ENCODE assay signal across 15 cellular contexts in the genomic region with DNA sequence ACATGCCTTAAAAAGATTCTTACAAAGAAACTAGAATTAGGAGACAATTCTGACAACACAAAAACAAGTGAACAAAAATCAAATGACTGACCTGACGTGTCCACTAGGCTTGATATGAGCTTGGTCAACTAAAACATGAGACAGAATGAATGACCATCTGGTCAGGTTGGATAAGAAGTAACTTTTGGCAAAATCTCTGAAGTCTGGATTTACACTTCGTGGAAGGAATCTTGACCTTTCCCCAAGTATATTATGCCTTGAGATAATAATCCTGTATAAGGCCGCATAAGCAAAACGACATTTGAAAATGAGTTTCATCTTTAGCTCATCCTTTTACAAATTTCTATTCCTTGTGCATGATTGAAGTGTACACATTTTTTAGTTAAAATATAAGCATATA.
"Had no signal": no experiment of that assay in that cellular context is flagged by ENCODE, and none has a peak within 500 bp of the region (broad histone marks: within the 10 kb centered on the region; RNA-seq: fewer than 3 reads in every experiment).

No MANE protein-coding gene starts in this region.

- H3K4me2 ChIP-seq: hepatocyte had no signal

- H2AFZ ChIP-seq: hepatocyte had no signal

- H3K4me1 ChIP-seq: foreskin keratinocyte, testis, upper lobe of right lung, vagina had no signal

- H3K4me3 ChIP-seq: hepatocyte, mucosa of descending colon, right atrium auricular region, tibial nerve, upper lobe of right lung, vagina had no signal

- H3K27me3 ChIP-seq: hepatocyte, right atrium auricular region, testis, vagina had no signal

- H3K9me3 ChIP-seq: mucosa of descending colon, right atrium auricular region, testis, upper lobe of right lung, vagina had no signal

- H3K79me2 ChIP-seq: hepatocyte had no signal

- H3K36me3 ChIP-seq: right atrium auricular region, tibial nerve, upper lobe of right lung, vagina had no signal

- DNase-seq: endodermal cell; erythroblast; foreskin keratinocyte; mammary epithelial cell; mucosa of descending colon; naive thymus-derived CD8-positive, alpha-beta T cell; small intestine; stimulated activated CD4-positive, alpha-beta T cell treated with anti-CD3 and anti-CD28 coated beads, Interleukin-12 subunit alpha, Interleukin-12 subunit beta, amount 100 ng/mL, for 4 hours; stimulated activated naive CD4-positive, alpha-beta T cell; testis; upper lobe of right lung had no signal

- H3K27ac ChIP-seq: foreskin keratinocyte, hepatocyte, right atrium auricular region, testis, tibial nerve, upper lobe of right lung, vagina had no signal
